In the genomic region with DNA sequence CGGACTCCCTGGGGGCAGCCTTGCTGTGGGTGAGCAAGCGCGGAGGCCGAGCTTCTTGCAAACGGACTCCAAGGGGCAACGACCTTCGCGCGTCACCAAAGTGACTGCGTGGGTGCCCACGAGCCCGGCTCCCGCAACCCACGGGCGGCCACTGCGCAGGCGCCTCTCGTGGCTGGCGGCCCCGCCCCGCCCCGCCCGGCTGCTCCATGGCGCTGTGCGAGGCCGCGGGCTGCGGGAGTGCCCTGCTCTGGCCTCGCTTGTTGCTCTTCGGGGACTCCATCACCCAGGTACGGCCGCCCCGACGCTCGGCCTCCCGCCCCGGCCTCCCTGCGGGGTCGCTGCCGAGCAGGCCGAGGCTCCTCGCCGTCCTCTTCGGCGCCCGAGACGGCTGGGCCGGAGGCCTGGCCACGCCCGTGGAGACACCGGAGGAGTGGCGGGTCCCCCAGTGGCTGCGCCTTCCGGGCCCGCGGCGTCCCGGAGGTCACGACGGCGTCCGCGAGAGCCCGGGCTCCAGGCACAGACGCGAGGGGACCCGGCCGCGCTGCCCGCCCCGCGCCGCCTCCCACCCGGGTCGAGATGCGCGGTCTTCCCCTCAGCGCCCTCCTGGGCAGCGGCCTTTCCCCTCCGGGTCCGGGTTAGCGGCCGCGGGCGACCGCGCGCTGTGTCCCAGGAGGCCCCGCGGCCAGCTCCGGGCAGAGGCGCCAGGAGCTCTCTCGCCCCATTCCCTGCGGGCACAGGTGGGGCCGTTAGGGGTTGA, we compare ENCODE assay signal across 8 cellular contexts. TPM values are rescaled to one million over a fixed set of nuclear protein-coding genes. Genes with fewer than 3 reads are reported as not detected.
DNase-seq lines count a peak whose midpoint lies in the region; ATAC-seq and TF ChIP-seq lines count a peak whose summit lies in the region.

Gene IAH1, plus strand, starts transcription at position 191 of the 757 bp plus-strand sequence. Its CDS starts 16 bp downstream, at position 207.

- H3K4me1 ChIP-seq in mucosa of descending colon (ENCODE audit: low read depth) = peaks cover 19% of the 10 kb centered on the region

- peak; percentile 87 for TF ChIP-seq POLR2A in GM18505 (IDR thresholded peaks at IDR 0.05; ENCODE audit: borderline replicate concordance, extremely low read depth, insufficient read depth, insufficient read length)

- no peak for TF ChIP-seq CTCF in mucosa of descending colon (IDR thresholded peaks at IDR 0.05)

- DNase-seq in A172 (ENCODE audit: low spot score) (no peak), NCI-H510A treated with DMSO at 0.1 percent for 48 hours (lab: John Stamatoyannopoulos, UW) (peak; percentile 37), epidermal melanocyte (ENCODE audit: insufficient read length, low spot score) (peak; percentile 80), mucosa of descending colon (peak; percentile 72 to 83 (median 78))
- peak; percentile 86 for DNase-seq in activated CD8-positive, alpha-beta memory T cell treated with anti-CD3 and anti-CD28 coated beads, Interleukin-2, amount 50 U/mL, for 48 hours
- DNase-seq in stimulated activated CD8-positive, alpha-beta memory T cell treated with anti-CD3 and anti-CD28 coated beads, Interleukin-4, amount 100 ng/mL, for 24 hours (ENCODE audit: low read depth) = peak; percentile 68

- intact Hi-C loops in mucosa of descending colon (cut with DNase I, micrococcal nuclease) = no loop called here

- no peaks in the 10 kb centered on the region for H3K36me3 ChIP-seq in mucosa of descending colon (ENCODE audit: low read depth)

- peak within 1 kb of the TSS; percentile 67 for H3K4me3 ChIP-seq in mucosa of descending colon

- ATAC-seq in GM18505 (IDR thresholded peaks at IDR 0.05; ENCODE audit: unreplicated experiment) (peak; percentile 69), HG02943 (IDR thresholded peaks at IDR 0.05; ENCODE audit: low read depth, unreplicated experiment) (peak; percentile 78), mucosa of descending colon (peak; percentile 90)

- H3K9me3 ChIP-seq in mucosa of descending colon = no peaks in the 10 kb centered on the region

RNA-seq across cellular contexts. Expression of gene IAH1, which starts in this region (rescaled TPM):
- total RNA-seq in A172 (2014; rRNA removed; shearing (Covaris generic)) = 23.4 and 36.0 TPM in 2 replicates
- total RNA-seq in mucosa of descending colon = 10 to 100 TPM; 36.9 to 58.4 (median 49.3) TPM
